39 cellular contexts compared by ENCODE assay signal in the genomic region with DNA sequence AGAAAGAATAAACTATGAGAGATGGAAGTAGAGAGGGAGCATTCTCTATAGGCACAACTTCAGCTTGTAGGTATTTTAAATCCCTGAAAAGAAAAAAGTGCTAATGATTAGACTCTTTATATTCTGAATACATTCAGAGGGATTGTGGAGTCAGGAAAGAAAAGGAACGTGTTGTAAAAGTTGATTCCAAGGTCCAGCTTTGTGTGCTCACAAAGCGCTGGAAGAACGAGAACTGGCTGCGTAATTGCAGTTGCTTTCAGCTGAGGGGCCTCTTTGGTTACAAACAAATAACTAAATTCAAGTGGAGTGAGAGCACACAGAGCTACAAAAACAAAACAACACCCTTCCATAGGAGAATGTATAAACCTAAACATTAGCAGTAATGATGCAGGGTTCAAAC.
"Had no signal": no experiment of that assay in that cellular context is flagged by ENCODE, and none has a peak within 500 bp of the region (broad histone marks: within the 10 kb centered on the region; RNA-seq: fewer than 3 reads in every experiment).

No MANE protein-coding gene starts in this region.

- H3K36me3 Mint-ChIP-seq: activated CD4-positive, alpha-beta memory T cell treated with anti-CD3 and anti-CD28 coated beads for 36 hours; activated naive CD4-positive, alpha-beta T cell treated with anti-CD3 and anti-CD28 coated beads, Interleukin-2, amount 50 U/mL, for 72 hours; activated naive CD8-positive, alpha-beta T cell treated with anti-CD3 and anti-CD28 coated beads for 36 hours had no signal

- H3K27me3 Mint-ChIP-seq: activated B cell treated with CpG ODN at 0.5 μM for 24 hours; activated CD4-positive, alpha-beta memory T cell treated with anti-CD3 and anti-CD28 coated beads for 36 hours; activated CD4-positive, alpha-beta T cell treated with anti-CD3 and anti-CD28 coated beads, Interleukin-2, amount 10 ng/mL, durations not matched to agents 24 days and 14 days; activated CD8-positive, alpha-beta T cell treated with anti-CD3 and anti-CD28 coated beads for 36 hours; activated naive CD8-positive, alpha-beta T cell treated with anti-CD3 and anti-CD28 coated beads for 36 hours; activated T-helper 17 cell treated with anti-CD3 and anti-CD28 coated beads, Interleukin-2, amount 50 U/mL, for 72 hours; central memory CD8-positive, alpha-beta T cell had no signal

- H3K27me3 ChIP-seq: adrenal gland, body of pancreas, cardiac muscle cell had no signal

- H3K27ac Mint-ChIP-seq: activated B cell treated with CpG ODN at 0.5 μM for 24 hours; activated CD4-positive, alpha-beta memory T cell treated with anti-CD3 and anti-CD28 coated beads for 36 hours; activated CD4-positive, alpha-beta T cell treated with anti-CD3 and anti-CD28 coated beads, Interleukin-2, amount 10 ng/mL, durations not matched to agents 24 days and 14 days; activated CD8-positive, alpha-beta T cell treated with anti-CD3 and anti-CD28 coated beads for 36 hours; activated naive CD4-positive, alpha-beta T cell treated with anti-CD3 and anti-CD28 coated beads for 36 hours; activated naive CD4-positive, alpha-beta T cell treated with anti-CD3 and anti-CD28 coated beads, Interleukin-2, amount 50 U/mL, for 72 hours; activated naive CD8-positive, alpha-beta T cell treated with anti-CD3 and anti-CD28 coated beads for 36 hours; activated T-cell treated with anti-CD3 and anti-CD28 coated beads, Interleukin-2, amount 50 U/mL, for 72 hours; activated T-helper 1 cell treated with anti-CD3 and anti-CD28 coated beads, Interleukin-12 subunit alpha, Interleukin-12 subunit beta, Interleukin-2, Interleukin-4 antibody, amounts not matched to agents 30 ng/mL and 10 ng/mL and 1 ng/mL, durations not matched to agents 14 hours and 24 hours and 36 hours; activated T-helper 17 cell treated with anti-CD3 and anti-CD28 coated beads, Interleukin-2, amount 50 U/mL, for 72 hours; T-helper 1 cell treated with Interleukin-12 subunit alpha and Interleukin-12 subunit beta and Interleukin-4 antibody, amounts not matched to agents 30 μg/mL and 1 μg/mL, for 36 hours; T-helper 2 cell treated with Interferon-gamma antibody and Interleukin-4, amounts not matched to agents 5 μg/mL and 100 μg/mL, for 36 hours had no signal

- H3K27ac ChIP-seq: adrenal gland, body of pancreas, cardiac muscle cell, VCaP had no signal

- H3K4me3 Mint-ChIP-seq: activated B cell treated with CpG ODN at 0.5 μM for 24 hours; activated CD4-positive, alpha-beta memory T cell treated with anti-CD3 and anti-CD28 coated beads for 36 hours; activated CD4-positive, alpha-beta T cell treated with anti-CD3 and anti-CD28 coated beads, Interleukin-2, amount 10 ng/mL, durations not matched to agents 24 days and 14 days; activated CD8-positive, alpha-beta T cell treated with anti-CD3 and anti-CD28 coated beads for 36 hours; activated naive CD4-positive, alpha-beta T cell treated with anti-CD3 and anti-CD28 coated beads for 36 hours; activated naive CD8-positive, alpha-beta T cell treated with anti-CD3 and anti-CD28 coated beads for 36 hours; activated T-cell treated with anti-CD3 and anti-CD28 coated beads, Interleukin-2, amount 50 U/mL, for 4 hours; activated T-cell treated with anti-CD3 and anti-CD28 coated beads, Interleukin-2, amount 50 U/mL, for 72 hours; activated T-helper 1 cell treated with anti-CD3 and anti-CD28 coated beads, Interleukin-12 subunit alpha, Interleukin-12 subunit beta, Interleukin-2, Interleukin-4 antibody, amounts not matched to agents 30 ng/mL and 10 ng/mL and 1 ng/mL, durations not matched to agents 14 hours and 24 hours and 36 hours; activated T-helper 17 cell treated with anti-CD3 and anti-CD28 coated beads, Interleukin-2, amount 50 U/mL, for 72 hours; central memory CD8-positive, alpha-beta T cell; T-helper 1 cell treated with Interleukin-12 subunit alpha and Interleukin-12 subunit beta and Interleukin-4 antibody, amounts not matched to agents 30 μg/mL and 1 μg/mL, for 36 hours; T-helper 2 cell treated with Interferon-gamma antibody and Interleukin-4, amounts not matched to agents 5 μg/mL and 100 μg/mL, for 36 hours had no signal

- H3K4me3 ChIP-seq: adrenal gland, body of pancreas, cardiac muscle cell had no signal

- H3K9me3 Mint-ChIP-seq: activated B cell treated with CpG ODN at 0.5 μM for 24 hours; activated CD4-positive, alpha-beta memory T cell treated with anti-CD3 and anti-CD28 coated beads for 36 hours; activated naive CD4-positive, alpha-beta T cell treated with anti-CD3 and anti-CD28 coated beads for 36 hours; activated naive CD8-positive, alpha-beta T cell treated with anti-CD3 and anti-CD28 coated beads for 36 hours; activated T-cell treated with anti-CD3 and anti-CD28 coated beads, Interleukin-2, amount 50 U/mL, for 4 hours; T-helper 1 cell treated with Interleukin-12 subunit alpha and Interleukin-12 subunit beta and Interleukin-4 antibody, amounts not matched to agents 30 μg/mL and 1 μg/mL, for 36 hours had no signal

- DNase-seq: activated B cell treated with CpG ODN at 0.5 μM for 24 hours; activated CD4-positive, alpha-beta memory T cell treated with anti-CD3 and anti-CD28 coated beads for 36 hours; activated CD4-positive, alpha-beta T cell treated with anti-CD3 and anti-CD28 coated beads for 4 hours; activated CD4-positive, alpha-beta T cell treated with anti-CD3 and anti-CD28 coated beads, Interleukin-2, amount 10 ng/mL, durations not matched to agents 24 days and 14 days; activated CD4-positive, alpha-beta T cell treated with anti-CD3 and anti-CD28 coated beads, Interleukin-2, amount 50 U/mL, for 1 hour; activated CD4-positive, alpha-beta T cell treated with anti-CD3 and anti-CD28 coated beads, Interleukin-2, amount 50 U/mL, for 4 hours; activated CD4-positive, CD25-positive, alpha-beta regulatory T cell treated with anti-CD3 and anti-CD28 coated beads, Interleukin-2, amount 50 U/mL, for 72 hours; activated CD8-positive, alpha-beta memory T cell treated with anti-CD3 and anti-CD28 coated beads, Interleukin-2, amount 50 U/mL, for 4 hours; activated CD8-positive, alpha-beta T cell treated with anti-CD3 and anti-CD28 coated beads for 36 hours; activated effector memory CD4-positive, alpha-beta T cell treated with anti-CD3 and anti-CD28 coated beads, Interleukin-2, amount 50 U/mL, for 16 hours; activated gamma-delta T cell treated with Interleukin-2 at 50 U/mL for 16 hours; activated naive CD4-positive, alpha-beta T cell; activated naive CD4-positive, alpha-beta T cell treated with anti-CD3 and anti-CD28 coated beads for 36 hours; activated naive CD4-positive, alpha-beta T cell treated with anti-CD3 and anti-CD28 coated beads, Interleukin-2, amount 50 U/mL, for 16 hours; activated naive CD8-positive, alpha-beta T cell treated with anti-CD3 and anti-CD28 coated beads for 36 hours; activated T-cell treated with anti-CD3 and anti-CD28 coated beads for 4 hours; activated T-cell treated with anti-CD3 and anti-CD28 coated beads, Interleukin-2, amount 50 U/mL, for 1 hour; activated T-cell treated with anti-CD3 and anti-CD28 coated beads, Interleukin-2, amount 50 U/mL, for 4 hours; activated T-cell treated with anti-CD3 and anti-CD28 coated beads, Interleukin-2, amount 50 U/mL, for 72 hours; adrenal gland; amniotic stem cell; aorta; body of pancreas; caudate nucleus; cerebellar nuclear complex; T-helper 1 cell; T-helper 2 cell; T-helper 9 cell had no signal

- ATAC-seq: activated CD8-positive, alpha-beta T cell treated with anti-CD3 and anti-CD28 coated beads for 36 hours; activated naive CD4-positive, alpha-beta T cell treated with anti-CD3 and anti-CD28 coated beads, Interleukin-2, amount 50 U/mL, for 72 hours; activated T-cell treated with anti-CD3 and anti-CD28 coated beads, Interleukin-2, amount 50 U/mL, for 4 hours; activated T-cell treated with anti-CD3 and anti-CD28 coated beads, Interleukin-2, amount 50 U/mL, for 72 hours; activated T-helper 17 cell treated with anti-CD3 and anti-CD28 coated beads, Interleukin-2, amount 50 U/mL, for 72 hours; body of pancreas had no signal

- FAIRE-seq: astrocyte, bronchial epithelial cell, TTC549 had no signal

- H3K36me3 ChIP-seq: adrenal gland, cardiac muscle cell had no signal

- H3K4me1 ChIP-seq: adrenal gland, body of pancreas had no signal

- H3K9me3 ChIP-seq: adrenal gland, body of pancreas had no signal

- H3K4me1 Mint-ChIP-seq: activated B cell treated with CpG ODN at 0.5 μM for 24 hours; activated CD4-positive, alpha-beta T cell treated with anti-CD3 and anti-CD28 coated beads, Interleukin-2, amount 10 ng/mL, durations not matched to agents 24 days and 14 days; activated naive CD8-positive, alpha-beta T cell treated with anti-CD3 and anti-CD28 coated beads for 36 hours; activated T-helper 17 cell treated with anti-CD3 and anti-CD28 coated beads, Interleukin-2, amount 50 U/mL, for 72 hours; central memory CD8-positive, alpha-beta T cell had no signal
